Comparison of ENCODE assay signal across 1 cellular context in genomic region chr19:11505032-11505503, GRCh38.
TF ChIP-seq lines count a peak whose summit lies in the region.

No MANE protein-coding gene starts in this region.

TF ChIP-seq in HepG2, 621 proteins besides CTCF, POLR2A, EP300 and RAD21 (continued from another document and continues in another):
- TF ChIP-seq PAXIP1 (CRISPR knock-in tag; conservative IDR thresholded peaks at IDR 0.05): 0 out of 2 replicates have a peak, but pooled peaks have one; percentile 23
- TF ChIP-seq ZFP91 (CRISPR knock-in tag; IDR thresholded peaks at IDR 0.05; ENCODE audit: borderline replicate concordance): no peak
- TF ChIP-seq MED1 (CRISPR knock-in tag; IDR thresholded peaks at IDR 0.05): no peak
- no peak for TF ChIP-seq PCBP2 (optimal IDR thresholded peaks at IDR 0.05; ENCODE audit: low read depth, low read length, poor library complexity, severe bottlenecking)
- TF ChIP-seq BCL3 (CRISPR knock-in tag; IDR thresholded peaks at IDR 0.05): no peak
- TF ChIP-seq ZNF441 (CRISPR knock-in tag; IDR thresholded peaks at IDR 0.05; ENCODE audit: borderline replicate concordance): no peak
- TF ChIP-seq GRHL1 (CRISPR knock-in tag; conservative IDR thresholded peaks at IDR 0.05): no peak
- TF ChIP-seq ZNF431 (CRISPR knock-in tag; IDR thresholded peaks at IDR 0.05; ENCODE audit: borderline replicate concordance, low read depth): no peak
- no peak for TF ChIP-seq SALL1 (CRISPR knock-in tag; IDR thresholded peaks at IDR 0.05)
- no peak for TF ChIP-seq PAWR (CRISPR knock-in tag; IDR thresholded peaks at IDR 0.05; ENCODE audit: borderline replicate concordance)
- TF ChIP-seq ZNF782 (CRISPR knock-in tag; IDR thresholded peaks at IDR 0.05; ENCODE audit: borderline replicate concordance): no peak
- TF ChIP-seq ERF (CRISPR knock-in tag; IDR thresholded peaks at IDR 0.05): peak; percentile 22; the same call in 1 of the 2 replicates
- no peak for TF ChIP-seq SP1 (IDR thresholded peaks at IDR 0.05)
- peak; percentile 86 for TF ChIP-seq SP1 (CRISPR knock-in tag; IDR thresholded peaks at IDR 0.05)
- TF ChIP-seq ZNF619 (CRISPR knock-in tag; IDR thresholded peaks at IDR 0.05): no peak
- peak; percentile 58; the same call in 1 of the 2 replicates for TF ChIP-seq KAT7 (CRISPR knock-in tag; IDR thresholded peaks at IDR 0.05; ENCODE audit: borderline replicate concordance)
- TF ChIP-seq IRF1 (CRISPR knock-in tag; IDR thresholded peaks at IDR 0.05; ENCODE audit: low read depth): no peak
- TF ChIP-seq HMG20A (CRISPR knock-in tag; IDR thresholded peaks at IDR 0.05; ENCODE audit: borderline replicate concordance): no peak
- no peak for TF ChIP-seq ZBTB46 (CRISPR knock-in tag; IDR thresholded peaks at IDR 0.05; ENCODE audit: borderline replicate concordance)
- no peak for TF ChIP-seq ZNF207 (IDR thresholded peaks at IDR 0.05; ENCODE audit: borderline replicate concordance)
- TF ChIP-seq ZNF337 (CRISPR knock-in tag; IDR thresholded peaks at IDR 0.05; ENCODE audit: borderline replicate concordance, low read depth): no peak
- peak; percentile 39; the same call in 1 of the 2 replicates for TF ChIP-seq ARID5B (CRISPR knock-in tag; IDR thresholded peaks at IDR 0.05)
- no peak for TF ChIP-seq ZNF264 (CRISPR knock-in tag; IDR thresholded peaks at IDR 0.05)
- peak; percentile 17; the same call in 1 of the 2 replicates for TF ChIP-seq TFAP4 (IDR thresholded peaks at IDR 0.05; ENCODE audit: borderline replicate concordance, low read depth)
- TF ChIP-seq KDM5B (CRISPR knock-in tag; IDR thresholded peaks at IDR 0.05; ENCODE audit: borderline replicate concordance): 0 out of 2 replicates have a peak, but pooled peaks have one; percentile 12
- TF ChIP-seq ZBTB43 (CRISPR knock-in tag; conservative IDR thresholded peaks at IDR 0.05): no peak
- 0 out of 2 replicates have a peak, but pooled peaks have one; percentile 31 for TF ChIP-seq ZNF235 (CRISPR knock-in tag; IDR thresholded peaks at IDR 0.05; ENCODE audit: borderline replicate concordance)
- TF ChIP-seq XRCC5 (optimal IDR thresholded peaks at IDR 0.05; ENCODE audit: low read length): peak; percentile 48
- TF ChIP-seq SP2 (CRISPR knock-in tag; IDR thresholded peaks at IDR 0.05): peak; percentile 87
- TF ChIP-seq ZNF709 (CRISPR knock-in tag; IDR thresholded peaks at IDR 0.05): 0 out of 2 replicates have a peak, but pooled peaks have one; percentile 7
- peak; percentile 39; the same call in 1 of the 2 replicates for TF ChIP-seq MYC (CRISPR knock-in tag; IDR thresholded peaks at IDR 0.05; ENCODE audit: borderline replicate concordance)
- peak; percentile 95 for TF ChIP-seq PATZ1 (CRISPR knock-in tag; IDR thresholded peaks at IDR 0.05)
- TF ChIP-seq SSRP1 (CRISPR knock-in tag; IDR thresholded peaks at IDR 0.05): no peak
- no peak for TF ChIP-seq ZNF138 (CRISPR knock-in tag; IDR thresholded peaks at IDR 0.05; ENCODE audit: low read depth)
- peak; percentile 42; the same call in 1 of the 2 replicates for TF ChIP-seq SAP130 (CRISPR knock-in tag; IDR thresholded peaks at IDR 0.05; ENCODE audit: low read depth)
- TF ChIP-seq TAF15 (IDR thresholded peaks at IDR 0.05; ENCODE audit: low read depth, low read length, poor library complexity, severe bottlenecking): peak; percentile 17
- no peak for TF ChIP-seq ZNF33A (CRISPR knock-in tag; IDR thresholded peaks at IDR 0.05; ENCODE audit: borderline replicate concordance)
- TF ChIP-seq KLF12 (CRISPR knock-in tag; IDR thresholded peaks at IDR 0.05; ENCODE audit: borderline replicate concordance): 0 out of 2 replicates have a peak, but pooled peaks have one; percentile 2
- TF ChIP-seq MLX (CRISPR knock-in tag; IDR thresholded peaks at IDR 0.05): no peak
- peak; percentile 73; the same call in 1 of the 2 replicates for TF ChIP-seq YEATS2 (CRISPR knock-in tag; IDR thresholded peaks at IDR 0.05; ENCODE audit: borderline replicate concordance)
